1 cellular context compared by ENCODE assay signal in genomic region chr4:78205601-78206000, GRCh38.
TF ChIP-seq lines count a peak whose summit lies in the region.

No MANE protein-coding gene starts in this region.

TF ChIP-seq in WTC11, 78 proteins besides CTCF, POLR2A, EP300 and RAD21 (continued from another document):
- TF ChIP-seq, protein P1, sequence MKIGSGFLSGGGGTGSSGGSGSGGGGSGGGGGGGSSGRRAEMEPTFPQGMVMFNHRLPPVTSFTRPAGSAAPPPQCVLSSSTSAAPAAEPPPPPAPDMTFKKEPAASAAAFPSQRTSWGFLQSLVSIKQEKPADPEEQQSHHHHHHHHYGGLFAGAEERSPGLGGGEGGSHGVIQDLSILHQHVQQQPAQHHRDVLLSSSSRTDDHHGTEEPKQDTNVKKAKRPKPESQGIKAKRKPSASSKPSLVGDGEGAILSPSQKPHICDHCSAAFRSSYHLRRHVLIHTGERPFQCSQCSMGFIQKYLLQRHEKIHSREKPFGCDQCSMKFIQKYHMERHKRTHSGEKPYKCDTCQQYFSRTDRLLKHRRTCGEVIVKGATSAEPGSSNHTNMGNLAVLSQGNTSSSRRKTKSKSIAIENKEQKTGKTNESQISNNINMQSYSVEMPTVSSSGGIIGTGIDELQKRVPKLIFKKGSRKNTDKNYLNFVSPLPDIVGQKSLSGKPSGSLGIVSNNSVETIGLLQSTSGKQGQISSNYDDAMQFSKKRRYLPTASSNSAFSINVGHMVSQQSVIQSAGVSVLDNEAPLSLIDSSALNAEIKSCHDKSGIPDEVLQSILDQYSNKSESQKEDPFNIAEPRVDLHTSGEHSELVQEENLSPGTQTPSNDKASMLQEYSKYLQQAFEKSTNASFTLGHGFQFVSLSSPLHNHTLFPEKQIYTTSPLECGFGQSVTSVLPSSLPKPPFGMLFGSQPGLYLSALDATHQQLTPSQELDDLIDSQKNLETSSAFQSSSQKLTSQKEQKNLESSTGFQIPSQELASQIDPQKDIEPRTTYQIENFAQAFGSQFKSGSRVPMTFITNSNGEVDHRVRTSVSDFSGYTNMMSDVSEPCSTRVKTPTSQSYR (CRISPR knock-in tag; IDR thresholded peaks at IDR 0.05): no peak
- no peak for TF ChIP-seq JAZF1 (CRISPR knock-in tag; IDR thresholded peaks at IDR 0.05)
